Comparison of ENCODE assay signal across 9 cellular contexts in genomic region chr11:67442504-67443398, GRCh38. TPM values are rescaled to one million over a fixed set of nuclear protein-coding genes. Genes with fewer than 3 reads are reported as not detected.
DNase-seq lines count a peak whose midpoint lies in the region; ATAC-seq and TF ChIP-seq lines count a peak whose summit lies in the region.
"Had no signal": no experiment of that assay in that cellular context is flagged by ENCODE, and none has a peak within 500 bp of the region (broad histone marks: within the 10 kb centered on the region; RNA-seq: fewer than 3 reads in every experiment).

No MANE protein-coding gene starts in this region.

- H3K9me3 Mint-ChIP-seq in activated CD4-positive, alpha-beta memory T cell treated with anti-CD3 and anti-CD28 coated beads for 36 hours, result no peaks in the 10 kb centered on the region
- no peaks in the 10 kb centered on the region for H3K9me3 Mint-ChIP-seq in stimulated activated memory B cell treated with anti-CD40 and anti-IgM and Interleukin-4, amounts not matched to agents 10 μg/mL and 1 μg/mL and 100 μg/mL, for 72 hours

- peak overlapping the region; percentile 51 for H3K27ac Mint-ChIP-seq in activated CD4-positive, alpha-beta memory T cell treated with anti-CD3 and anti-CD28 coated beads for 36 hours
- H3K27ac Mint-ChIP-seq in stimulated activated memory B cell treated with anti-CD40 and anti-IgM and Interleukin-4, amounts not matched to agents 10 μg/mL and 1 μg/mL and 100 μg/mL, for 72 hours, result peak overlapping the region; percentile 97

- intact Hi-C loops in activated CD4-positive, alpha-beta memory T cell treated with anti-CD3 and anti-CD28 coated beads for 36 hours (cut with micrococcal nuclease), result no loop called here

- no peaks in the 10 kb centered on the region for H3K27me3 Mint-ChIP-seq in activated CD4-positive, alpha-beta memory T cell treated with anti-CD3 and anti-CD28 coated beads for 36 hours
- no peaks in the 10 kb centered on the region for H3K27me3 Mint-ChIP-seq in stimulated activated memory B cell treated with anti-CD40 and anti-IgM and Interleukin-4, amounts not matched to agents 10 μg/mL and 1 μg/mL and 100 μg/mL, for 72 hours

- in situ Hi-C loops in KBM-7 (cut with MboI; ENCODE audit: low pct_unique_long_range_greater_than_20kb, low sequenced_read_pairs), result no loop called here

- peak overlapping the region; percentile 23 for H2AFZ ChIP-seq in hepatocyte

- peaks cover 16% of the 10 kb centered on the region for H3K4me1 ChIP-seq in hepatocyte (ENCODE audit: insufficient read depth)

- peak overlapping the region; percentile 59 for H3K4me3 Mint-ChIP-seq in activated CD4-positive, alpha-beta memory T cell treated with anti-CD3 and anti-CD28 coated beads for 36 hours
- peak overlapping the region; percentile 79 for H3K4me3 Mint-ChIP-seq in stimulated activated memory B cell treated with anti-CD40 and anti-IgM and Interleukin-4, amounts not matched to agents 10 μg/mL and 1 μg/mL and 100 μg/mL, for 72 hours

- no peak for TF ChIP-seq CTCF in hepatocyte (IDR thresholded peaks at IDR 0.05; ENCODE audit: poor library complexity)

- peak overlapping the region; percentile 69 for H3K4me3 ChIP-seq in H7 (ENCODE audit: insufficient read depth, low read depth, low read length)
- peak overlapping the region; percentile 90 for H3K4me3 ChIP-seq in hepatocyte

- H4K20me1 ChIP-seq in hepatocyte (ENCODE audit: insufficient read depth, poor library complexity, severe bottlenecking), result no peaks in the 10 kb centered on the region

- WGBS in hepatocyte (ENCODE audit: low lambda C conversion rate, missing lambda C conversion rate), result 43% methylated on average over 35 of the region's 45 CpGs

- H3K4me1 Mint-ChIP-seq in activated CD4-positive, alpha-beta memory T cell treated with anti-CD3 and anti-CD28 coated beads for 36 hours (ENCODE audit: low read depth), result peaks cover 69% of the 10 kb centered on the region
- H3K4me1 Mint-ChIP-seq in stimulated activated memory B cell treated with anti-CD40 and anti-IgM and Interleukin-4, amounts not matched to agents 10 μg/mL and 1 μg/mL and 100 μg/mL, for 72 hours, result peaks cover 91% of the 10 kb centered on the region

- ATAC-seq in stimulated activated memory B cell treated with anti-CD40 and anti-IgM and Interleukin-4, amounts not matched to agents 10 μg/mL and 1 μg/mL and 100 μg/mL, for 72 hours, result peak; percentile 1

- POLR2A ChIA-PET in activated CD4-positive, alpha-beta memory T cell treated with anti-CD3 and anti-CD28 coated beads for 36 hours (lab: Charles Lee), result interaction anchor here (0.8 to 1.0 kb wide), 2 partner anchors 22 to 43 kb away, joined by 3 read pairs; no protein-coding TSS in a partner anchor

- no peaks in the 10 kb centered on the region for H3K9me2 ChIP-seq in hepatocyte (replicated peaks; ENCODE audit: insufficient read depth)

- peak overlapping the region; percentile 93 for H3K4me2 ChIP-seq in hepatocyte

- H3K36me3 ChIP-seq in H7 (replicated peaks; ENCODE audit: control insufficient read depth, insufficient read depth, low read length) (peaks cover 8% of the 10 kb centered on the region), hepatocyte (replicated peaks; ENCODE audit: insufficient read depth, low read depth) (no peaks in the 10 kb centered on the region)

- H3K9me3 ChIP-seq in hepatocyte (ENCODE audit: low read depth), result no peaks in the 10 kb centered on the region

- DNase-seq in H7, result peak; percentile 71
- DNase-seq in activated CD4-positive, alpha-beta memory T cell treated with anti-CD3 and anti-CD28 coated beads for 36 hours, result no peak
- no peak for DNase-seq in hepatocyte (ENCODE audit: low spot score)
- DNase-seq in KBM-7, result no peak
- DNase-seq in NCI-H1694 (lab: John Stamatoyannopoulos, UW), result no peak
- DNase-seq in DMS153 treated with DMSO at 0.1 percent for 48 hours (lab: John Stamatoyannopoulos, UW; ENCODE audit: unreplicated experiment), result no peak
- no peak for DNase-seq in mesenteric fat pad (ENCODE audit: low spot score)

- CTCF ChIA-PET in activated CD4-positive, alpha-beta memory T cell treated with anti-CD3 and anti-CD28 coated beads for 36 hours (lab: Charles Lee), result interaction anchor here (0.8 kb wide), 1 partner anchor 26 kb away, joined by 3 read pairs; the partner anchor contains the start of gene TMEM134

- H3K27me3 ChIP-seq in H7 (ENCODE audit: control insufficient read depth, insufficient read depth, low read length) (no peaks in the 10 kb centered on the region), hepatocyte (no peaks in the 10 kb centered on the region)

- peaks cover 20% of the 10 kb centered on the region for H3K36me3 Mint-ChIP-seq in activated CD4-positive, alpha-beta memory T cell treated with anti-CD3 and anti-CD28 coated beads for 36 hours
- peaks cover 12% of the 10 kb centered on the region for H3K36me3 Mint-ChIP-seq in stimulated activated memory B cell treated with anti-CD40 and anti-IgM and Interleukin-4, amounts not matched to agents 10 μg/mL and 1 μg/mL and 100 μg/mL, for 72 hours

- peaks cover 21% of the 10 kb centered on the region for H3K79me2 ChIP-seq in hepatocyte

- H3K27ac ChIP-seq in hepatocyte, result peak overlapping the region; percentile 80

RNA-seq across cellular contexts. Expression of gene CORO1B, which starts 0.5 kb away (rescaled TPM):
- 116 and 134 TPM in 2 replicates for total RNA-seq in H7 (2014; rRNA removed; shearing (Covaris generic))
- total RNA-seq in activated CD4-positive, alpha-beta memory T cell treated with anti-CD3 and anti-CD28 coated beads for 36 hours, result 100 to 1,000 TPM; 345 to 358 TPM
- total RNA-seq in hepatocyte (104 and 118 TPM in 2 replicates), mesenteric fat pad (83.1 TPM)
- 150 and 152 TPM in 2 replicates for polyA plus RNA-seq in hepatocyte

RNA-seq across cellular contexts. Expression of gene PTPRCAP, which starts 5.3 kb away (rescaled TPM):
- 0.74 and 2.6 TPM in 2 replicates for total RNA-seq in H7 (2014; rRNA removed; shearing (Covaris generic))
- 10 to 100 TPM; 93.5 to 97.4 TPM for total RNA-seq in activated CD4-positive, alpha-beta memory T cell treated with anti-CD3 and anti-CD28 coated beads for 36 hours
- 2.5 and 3.4 TPM in 2 replicates for total RNA-seq in hepatocyte
- polyA plus RNA-seq in hepatocyte, result 1.0 and 1.3 TPM in 2 replicates
- 3.3 TPM for total RNA-seq in mesenteric fat pad

RNA-seq across cellular contexts. Expression of gene GPR152, which starts 9.8 kb away (rescaled TPM):
- total RNA-seq in H7 (2014; rRNA removed; shearing (Covaris generic)), result not detected in 2 replicates
- total RNA-seq in activated CD4-positive, alpha-beta memory T cell treated with anti-CD3 and anti-CD28 coated beads for 36 hours, result not detected
- total RNA-seq in hepatocyte, result not detected in 2 replicates
- polyA plus RNA-seq in hepatocyte, result not detected in 2 replicates
- total RNA-seq in mesenteric fat pad, result not detected
- total RNA-seq: activated CD8-positive, alpha-beta memory T cell treated with anti-CD3 and anti-CD28 coated beads for 36 hours had no signal

RNA-seq across cellular contexts. Expression of gene CABP4, which starts 12.4 kb away (rescaled TPM):
- not detected in 2 replicates for total RNA-seq in H7 (2014; rRNA removed; shearing (Covaris generic))
- total RNA-seq in activated CD4-positive, alpha-beta memory T cell treated with anti-CD3 and anti-CD28 coated beads for 36 hours, result 1 to 10 TPM; 1.0 to 1.2 TPM
- total RNA-seq in hepatocyte (not detected in 2 replicates), mesenteric fat pad (3.8 TPM)
- polyA plus RNA-seq in hepatocyte, result not detected in 2 replicates

RNA-seq across cellular contexts. Expression of gene RPS6KB2, which starts 14.5 kb away (rescaled TPM):
- 88.9 and 90.2 TPM in 2 replicates for total RNA-seq in H7 (2014; rRNA removed; shearing (Covaris generic))
- total RNA-seq in activated CD4-positive, alpha-beta memory T cell treated with anti-CD3 and anti-CD28 coated beads for 36 hours, result 10 to 100 TPM; 57.4 to 57.5 TPM
- 59.9 and 65.0 TPM in 2 replicates for total RNA-seq in hepatocyte
- 105 and 107 TPM in 2 replicates for polyA plus RNA-seq in hepatocyte
- total RNA-seq in mesenteric fat pad, result 32.4 TPM

Comparison
In these comparisons a context has a peak if more than half of its experiments do, and no peak if none do; other contexts are left out.
1. RNA of gene PTPRCAP, which starts 5.3 kb away (total RNA-seq): 93.5 to 97.4 TPM in activated CD4-positive, alpha-beta memory T cell treated with anti-CD3 and anti-CD28 coated beads for 36 hours; 3.3 TPM in mesenteric fat pad (single experiment), 0.74 to 2.6 TPM in H7 and 2.5 to 3.4 TPM in hepatocyte; every median in the first group is over 10 times any median in the second.